1 cellular context compared by ENCODE assay signal in genomic region chr19:24033308-24033961, GRCh38.
TF ChIP-seq lines count a peak whose summit lies in the region.

No MANE protein-coding gene starts in this region.

TF ChIP-seq in HepG2, 621 proteins besides CTCF, POLR2A, EP300 and RAD21 (continued from another document and continues in another):
- TF ChIP-seq DMAP1 (CRISPR knock-in tag; IDR thresholded peaks at IDR 0.05) = peak; percentile 40; the same call in 1 of the 2 replicates
- no peak for TF ChIP-seq EZH2 (conservative IDR thresholded peaks at IDR 0.05; ENCODE audit: low read depth, low read length)
- TF ChIP-seq ZIK1 (CRISPR knock-in tag; IDR thresholded peaks at IDR 0.05; ENCODE audit: borderline replicate concordance, low read depth) = no peak; the same call in 1 of the 2 replicates
- no peak for TF ChIP-seq TCF7 (IDR thresholded peaks at IDR 0.05; ENCODE audit: low read depth)
- no peak for TF ChIP-seq ZNF576 (CRISPR knock-in tag; IDR thresholded peaks at IDR 0.05)
- peak; percentile 41; the same call in 1 of the 2 replicates for TF ChIP-seq MYC (CRISPR knock-in tag; IDR thresholded peaks at IDR 0.05; ENCODE audit: borderline replicate concordance)
- TF ChIP-seq RFX1 (IDR thresholded peaks at IDR 0.05) = no peak
- no peak for TF ChIP-seq AKAP8 (CRISPR knock-in tag; IDR thresholded peaks at IDR 0.05)
- peak; percentile 16 for TF ChIP-seq JARID2 (CRISPR knock-in tag; IDR thresholded peaks at IDR 0.05; ENCODE audit: insufficient replicate concordance)
- no peak for TF ChIP-seq ZSCAN20 (CRISPR knock-in tag; IDR thresholded peaks at IDR 0.05; ENCODE audit: borderline replicate concordance)
- TF ChIP-seq NR3C1 (CRISPR knock-in tag; IDR thresholded peaks at IDR 0.05) = no peak
- no peak for TF ChIP-seq ARNTL (CRISPR knock-in tag; IDR thresholded peaks at IDR 0.05)
- no peak for TF ChIP-seq ZNF367 (CRISPR knock-in tag; IDR thresholded peaks at IDR 0.05; ENCODE audit: borderline replicate concordance)
- no peak for TF ChIP-seq ZNF343 (CRISPR knock-in tag; IDR thresholded peaks at IDR 0.05)
- TF ChIP-seq, protein P1, sequence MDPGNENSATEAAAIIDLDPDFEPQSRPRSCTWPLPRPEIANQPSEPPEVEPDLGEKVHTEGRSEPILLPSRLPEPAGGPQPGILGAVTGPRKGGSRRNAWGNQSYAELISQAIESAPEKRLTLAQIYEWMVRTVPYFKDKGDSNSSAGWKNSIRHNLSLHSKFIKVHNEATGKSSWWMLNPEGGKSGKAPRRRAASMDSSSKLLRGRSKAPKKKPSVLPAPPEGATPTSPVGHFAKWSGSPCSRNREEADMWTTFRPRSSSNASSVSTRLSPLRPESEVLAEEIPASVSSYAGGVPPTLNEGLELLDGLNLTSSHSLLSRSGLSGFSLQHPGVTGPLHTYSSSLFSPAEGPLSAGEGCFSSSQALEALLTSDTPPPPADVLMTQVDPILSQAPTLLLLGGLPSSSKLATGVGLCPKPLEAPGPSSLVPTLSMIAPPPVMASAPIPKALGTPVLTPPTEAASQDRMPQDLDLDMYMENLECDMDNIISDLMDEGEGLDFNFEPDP (CRISPR knock-in tag; conservative IDR thresholded peaks at IDR 0.05) = no peak
- no peak for TF ChIP-seq FOXA3 (CRISPR knock-in tag; IDR thresholded peaks at IDR 0.05)
- TF ChIP-seq, protein P2, sequence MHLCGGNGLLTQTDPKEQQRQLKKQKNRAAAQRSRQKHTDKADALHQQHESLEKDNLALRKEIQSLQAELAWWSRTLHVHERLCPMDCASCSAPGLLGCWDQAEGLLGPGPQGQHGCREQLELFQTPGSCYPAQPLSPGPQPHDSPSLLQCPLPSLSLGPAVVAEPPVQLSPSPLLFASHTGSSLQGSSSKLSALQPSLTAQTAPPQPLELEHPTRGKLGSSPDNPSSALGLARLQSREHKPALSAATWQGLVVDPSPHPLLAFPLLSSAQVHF (CRISPR knock-in tag; IDR thresholded peaks at IDR 0.05) = no peak
- TF ChIP-seq PBX3 (CRISPR knock-in tag; IDR thresholded peaks at IDR 0.05; ENCODE audit: borderline replicate concordance) = 0 out of 2 replicates have a peak, but pooled peaks have one; percentile 11
- 0 out of 2 replicates have a peak, but pooled peaks have one; percentile 28 for TF ChIP-seq ZBTB10 (CRISPR knock-in tag; IDR thresholded peaks at IDR 0.05; ENCODE audit: borderline replicate concordance)
- TF ChIP-seq ZNF33B (CRISPR knock-in tag; IDR thresholded peaks at IDR 0.05) = no peak
- TF ChIP-seq ZMYM3 (CRISPR knock-in tag; IDR thresholded peaks at IDR 0.05) = no peak; the same call in 1 of the 2 replicates
- no peak for TF ChIP-seq REPIN1 (CRISPR knock-in tag; IDR thresholded peaks at IDR 0.05; ENCODE audit: borderline replicate concordance, low read depth)
- TF ChIP-seq SUZ12 (IDR thresholded peaks at IDR 0.05; ENCODE audit: low read depth, low read length) = no peak
- TF ChIP-seq ZNF709 (CRISPR knock-in tag; IDR thresholded peaks at IDR 0.05) = peak; percentile 67; the same call in 1 of the 2 replicates
- no peak for TF ChIP-seq ZNF333 (CRISPR knock-in tag; IDR thresholded peaks at IDR 0.05; ENCODE audit: borderline replicate concordance)
- no peak for TF ChIP-seq ZNF562 (CRISPR knock-in tag; IDR thresholded peaks at IDR 0.05; ENCODE audit: borderline replicate concordance)
- TF ChIP-seq SMARCC2 (IDR thresholded peaks at IDR 0.05) = no peak
- TF ChIP-seq TRIM22 (IDR thresholded peaks at IDR 0.05) = no peak
- no peak for TF ChIP-seq ZBTB8A (CRISPR knock-in tag; IDR thresholded peaks at IDR 0.05; ENCODE audit: borderline replicate concordance, low read depth)
- no peak for TF ChIP-seq ZFP1 (CRISPR knock-in tag; IDR thresholded peaks at IDR 0.05)
- TF ChIP-seq KDM6A (CRISPR knock-in tag; IDR thresholded peaks at IDR 0.05; ENCODE audit: low read depth) = no peak
- TF ChIP-seq ZNF350 (CRISPR knock-in tag; IDR thresholded peaks at IDR 0.05; ENCODE audit: borderline replicate concordance, low read depth) = peak; percentile 35; the same call in 1 of the 2 replicates
- no peak for TF ChIP-seq ONECUT2 (CRISPR knock-in tag; IDR thresholded peaks at IDR 0.05)
- TF ChIP-seq HNF4A (CRISPR knock-in tag; IDR thresholded peaks at IDR 0.05) = no peak; the same call in 1 of the 2 replicates
- TF ChIP-seq KDM2A (CRISPR knock-in tag; IDR thresholded peaks at IDR 0.05; ENCODE audit: borderline replicate concordance, low read depth) = peak; percentile 58; the same call in 1 of the 2 replicates
- no peak for TF ChIP-seq ZNF841 (CRISPR knock-in tag; IDR thresholded peaks at IDR 0.05; ENCODE audit: borderline replicate concordance)
- 0 out of 2 replicates have a peak, but pooled peaks have one; percentile 31 for TF ChIP-seq ZSCAN21 (CRISPR knock-in tag; IDR thresholded peaks at IDR 0.05; ENCODE audit: borderline replicate concordance)
- no peak for TF ChIP-seq ZNF850 (CRISPR knock-in tag; conservative IDR thresholded peaks at IDR 0.05)
- no peak for TF ChIP-seq ZFP37 (CRISPR knock-in tag; IDR thresholded peaks at IDR 0.05; ENCODE audit: borderline replicate concordance)
- TF ChIP-seq RBFOX2 (IDR thresholded peaks at IDR 0.05; ENCODE audit: low read depth, low read length) = peak; percentile 83
- no peak for TF ChIP-seq HHEX (CRISPR knock-in tag; IDR thresholded peaks at IDR 0.05)
- TF ChIP-seq, protein P3, sequence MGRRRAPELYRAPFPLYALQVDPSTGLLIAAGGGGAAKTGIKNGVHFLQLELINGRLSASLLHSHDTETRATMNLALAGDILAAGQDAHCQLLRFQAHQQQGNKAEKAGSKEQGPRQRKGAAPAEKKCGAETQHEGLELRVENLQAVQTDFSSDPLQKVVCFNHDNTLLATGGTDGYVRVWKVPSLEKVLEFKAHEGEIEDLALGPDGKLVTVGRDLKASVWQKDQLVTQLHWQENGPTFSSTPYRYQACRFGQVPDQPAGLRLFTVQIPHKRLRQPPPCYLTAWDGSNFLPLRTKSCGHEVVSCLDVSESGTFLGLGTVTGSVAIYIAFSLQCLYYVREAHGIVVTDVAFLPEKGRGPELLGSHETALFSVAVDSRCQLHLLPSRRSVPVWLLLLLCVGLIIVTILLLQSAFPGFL (CRISPR knock-in tag; IDR thresholded peaks at IDR 0.05) = no peak
- TF ChIP-seq NFYB (CRISPR knock-in tag; IDR thresholded peaks at IDR 0.05) = peak; percentile 73
- TF ChIP-seq KLF9 (CRISPR knock-in tag; IDR thresholded peaks at IDR 0.05; ENCODE audit: low read depth) = no peak
- peak; percentile 46; the same call in 1 of the 2 replicates for TF ChIP-seq RFXAP (CRISPR knock-in tag; IDR thresholded peaks at IDR 0.05; ENCODE audit: borderline replicate concordance)
- TF ChIP-seq ZBTB1 (CRISPR knock-in tag; IDR thresholded peaks at IDR 0.05; ENCODE audit: borderline replicate concordance) = no peak
- no peak for TF ChIP-seq HCFC1 (IDR thresholded peaks at IDR 0.05; ENCODE audit: low read depth, low read length)
- TF ChIP-seq ELF3 (CRISPR knock-in tag; IDR thresholded peaks at IDR 0.05) = no peak
- peak; percentile 50; the same call in 1 of the 2 replicates for TF ChIP-seq KAT8 (CRISPR knock-in tag; IDR thresholded peaks at IDR 0.05)
- no peak for TF ChIP-seq SMAD3 (CRISPR knock-in tag; IDR thresholded peaks at IDR 0.05)
- TF ChIP-seq HBP1 (CRISPR knock-in tag; IDR thresholded peaks at IDR 0.05; ENCODE audit: low read depth) = no peak
- TF ChIP-seq ZNF432 (CRISPR knock-in tag; IDR thresholded peaks at IDR 0.05; ENCODE audit: borderline replicate concordance) = no peak
- no peak for TF ChIP-seq ZNF652 (CRISPR knock-in tag; IDR thresholded peaks at IDR 0.05; ENCODE audit: borderline replicate concordance, low read depth)
- no peak for TF ChIP-seq ZNF629 (CRISPR knock-in tag; conservative IDR thresholded peaks at IDR 0.05)
- TF ChIP-seq KDM4B (CRISPR knock-in tag; IDR thresholded peaks at IDR 0.05) = no peak
- TF ChIP-seq, protein P4, sequence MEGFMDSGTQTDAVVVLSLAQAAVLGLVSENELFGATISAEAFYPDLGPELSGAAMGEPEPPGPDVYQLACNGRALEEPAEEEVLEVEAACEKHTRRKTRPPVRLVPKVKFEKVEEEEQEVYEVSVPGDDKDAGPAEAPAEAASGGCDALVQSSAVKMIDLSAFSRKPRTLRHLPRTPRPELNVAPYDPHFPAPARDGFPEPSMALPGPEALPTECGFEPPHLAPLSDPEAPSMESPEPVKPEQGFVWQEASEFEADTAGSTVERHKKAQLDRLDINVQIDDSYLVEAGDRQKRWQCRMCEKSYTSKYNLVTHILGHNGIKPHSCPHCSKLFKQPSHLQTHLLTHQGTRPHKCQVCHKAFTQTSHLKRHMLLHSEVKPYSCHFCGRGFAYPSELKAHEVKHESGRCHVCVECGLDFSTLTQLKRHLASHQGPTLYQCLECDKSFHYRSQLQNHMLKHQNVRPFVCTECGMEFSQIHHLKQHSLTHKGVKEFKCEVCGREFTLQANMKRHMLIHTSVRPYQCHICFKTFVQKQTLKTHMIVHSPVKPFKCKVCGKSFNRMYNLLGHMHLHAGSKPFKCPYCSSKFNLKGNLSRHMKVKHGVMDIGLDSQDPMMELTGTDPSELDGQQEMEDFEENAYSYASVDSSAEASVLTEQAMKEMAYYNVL (CRISPR knock-in tag; IDR thresholded peaks at IDR 0.05; ENCODE audit: borderline replicate concordance) = peak; percentile 83
- TF ChIP-seq ZNF737 (CRISPR knock-in tag; IDR thresholded peaks at IDR 0.05; ENCODE audit: borderline replicate concordance) = no peak
- no peak for TF ChIP-seq FOSL1 (CRISPR knock-in tag; IDR thresholded peaks at IDR 0.05; ENCODE audit: borderline replicate concordance)
- TF ChIP-seq GMEB1 (CRISPR knock-in tag; IDR thresholded peaks at IDR 0.05; ENCODE audit: borderline replicate concordance) = 0 out of 2 replicates have a peak, but pooled peaks have one; percentile 30
- peak; percentile 91 for TF ChIP-seq ZFY (CRISPR knock-in tag; IDR thresholded peaks at IDR 0.05)
- no peak for TF ChIP-seq ZNF44 (CRISPR knock-in tag; IDR thresholded peaks at IDR 0.05)
- TF ChIP-seq ESRRA (CRISPR knock-in tag; IDR thresholded peaks at IDR 0.05; ENCODE audit: low read depth) = no peak
- TF ChIP-seq NFE2L2 (IDR thresholded peaks at IDR 0.05; ENCODE audit: low read length) = no peak
- TF ChIP-seq SALL2 (CRISPR knock-in tag; IDR thresholded peaks at IDR 0.05) = no peak
- no peak for TF ChIP-seq ZNF569 (CRISPR knock-in tag; IDR thresholded peaks at IDR 0.05; ENCODE audit: borderline replicate concordance)
